ENCODE assay signal across 24 cellular contexts in the genomic region with DNA sequence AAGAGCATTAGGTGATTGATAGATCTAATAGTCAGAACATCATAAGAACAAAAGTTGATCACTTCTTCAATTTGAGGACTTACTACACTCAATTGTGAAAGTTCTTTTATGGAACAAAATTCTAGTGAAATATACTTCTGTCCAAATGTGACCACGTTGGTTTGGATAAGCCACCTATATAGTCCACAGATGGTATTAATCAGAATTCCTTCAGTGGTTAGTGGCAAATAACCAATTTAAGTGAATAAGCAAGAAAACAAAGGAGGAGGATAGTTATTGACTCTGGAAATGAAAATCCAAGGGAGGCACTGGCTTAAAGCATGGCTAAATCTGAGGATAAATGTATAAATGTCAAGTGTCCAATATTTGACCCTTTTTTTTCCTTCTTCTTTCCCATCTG.
"Had no signal": no experiment of that assay in that cellular context is flagged by ENCODE, and none has a peak within 500 bp of the region (broad histone marks: within the 10 kb centered on the region; RNA-seq: fewer than 3 reads in every experiment).

No MANE protein-coding gene starts in this region.

- ATAC-seq: activated CD4-positive, CD25-positive, alpha-beta regulatory T cell treated with anti-CD3 and anti-CD28 coated beads, Interleukin-2, amount 50 U/mL, for 24 hours; activated naive CD8-positive, alpha-beta T cell treated with anti-CD3 and anti-CD28 coated beads, Interleukin-2, amount 50 U/mL, for 24 hours; left lung; naive thymus-derived CD4-positive, alpha-beta T cell; stimulated activated naive B cell treated with anti-CD40 and anti-IgM and Interleukin-4, amounts not matched to agents 10 μg/mL and 1 μg/mL and 100 μg/mL, for 72 hours had no signal

- DNase-seq: activated CD4-positive, alpha-beta memory T cell treated with anti-CD3 and anti-CD28 coated beads, Interleukin-2, amount 10 ng/mL, durations not matched to agents 7 days and 5 days; activated CD4-positive, alpha-beta T cell treated with anti-CD3 and anti-CD28 coated beads, Interleukin-2, amount 10 ng/mL, durations not matched to agents 24 days and 14 days; activated gamma-delta T cell; activated naive CD4-positive, alpha-beta T cell treated with anti-CD3 and anti-CD28 coated beads, Interleukin-2, amount 50 U/mL, for 16 hours; activated naive CD8-positive, alpha-beta T cell treated with anti-CD3 and anti-CD28 coated beads, Interleukin-2, amount 50 U/mL, for 24 hours; anterior cingulate cortex; colonic mucosa; dorsolateral prefrontal cortex; esophagus squamous epithelium; foreskin melanocyte; glutamatergic neuron; kidney glomerular epithelial cell; left lung; naive thymus-derived CD4-positive, alpha-beta T cell; sigmoid colon; stimulated activated CD4-positive, alpha-beta T cell treated with anti-CD3 and anti-CD28 coated beads, Interleukin-15, amount 100 ng/mL, for 24 hours; stimulated activated naive B cell treated with anti-CD40 and anti-IgM and Interleukin-4, amounts not matched to agents 10 μg/mL and 1 μg/mL and 100 μg/mL, for 72 hours; transverse colon; uterus had no signal

- H2AFZ ChIP-seq: hepatocyte had no signal

- H3K4me3 Mint-ChIP-seq: activated CD4-positive, alpha-beta memory T cell treated with anti-CD3 and anti-CD28 coated beads, Interleukin-2, amount 10 ng/mL, durations not matched to agents 7 days and 5 days; activated CD4-positive, alpha-beta T cell treated with anti-CD3 and anti-CD28 coated beads, Interleukin-2, amount 10 ng/mL, durations not matched to agents 24 days and 14 days; activated naive CD8-positive, alpha-beta T cell treated with anti-CD3 and anti-CD28 coated beads, Interleukin-2, amount 50 U/mL, for 24 hours; activated T-helper 1 cell treated with anti-CD3 and anti-CD28 coated beads, Interleukin-12 subunit alpha, Interleukin-12 subunit beta, Interleukin-2, Interleukin-4 antibody, amounts not matched to agents 30 ng/mL and 10 ng/mL and 1 ng/mL, durations not matched to agents 14 hours and 24 hours and 36 hours; naive thymus-derived CD4-positive, alpha-beta T cell; stimulated activated naive B cell treated with anti-CD40 and anti-IgM and Interleukin-4, amounts not matched to agents 10 μg/mL and 1 μg/mL and 100 μg/mL, for 72 hours had no signal

- H3K4me1 Mint-ChIP-seq: activated CD4-positive, alpha-beta memory T cell treated with anti-CD3 and anti-CD28 coated beads, Interleukin-2, amount 10 ng/mL, durations not matched to agents 7 days and 5 days; activated CD4-positive, alpha-beta T cell treated with anti-CD3 and anti-CD28 coated beads, Interleukin-2, amount 10 ng/mL, durations not matched to agents 24 days and 14 days; activated naive CD8-positive, alpha-beta T cell treated with anti-CD3 and anti-CD28 coated beads, Interleukin-2, amount 50 U/mL, for 24 hours; naive thymus-derived CD4-positive, alpha-beta T cell had no signal

- H3K9me3 Mint-ChIP-seq: activated CD4-positive, alpha-beta memory T cell treated with anti-CD3 and anti-CD28 coated beads, Interleukin-2, amount 10 ng/mL, durations not matched to agents 7 days and 5 days; activated CD4-positive, alpha-beta T cell treated with anti-CD3 and anti-CD28 coated beads, Interleukin-2, amount 10 ng/mL, durations not matched to agents 24 days and 14 days; activated naive CD8-positive, alpha-beta T cell treated with anti-CD3 and anti-CD28 coated beads, Interleukin-2, amount 50 U/mL, for 24 hours; activated T-helper 1 cell treated with anti-CD3 and anti-CD28 coated beads, Interleukin-12 subunit alpha, Interleukin-12 subunit beta, Interleukin-2, Interleukin-4 antibody, amounts not matched to agents 30 ng/mL and 10 ng/mL and 1 ng/mL, durations not matched to agents 14 hours and 24 hours and 36 hours had no signal

- H3K27ac Mint-ChIP-seq: activated CD4-positive, alpha-beta memory T cell treated with anti-CD3 and anti-CD28 coated beads, Interleukin-2, amount 10 ng/mL, durations not matched to agents 7 days and 5 days; activated CD4-positive, alpha-beta T cell treated with anti-CD3 and anti-CD28 coated beads, Interleukin-2, amount 10 ng/mL, durations not matched to agents 24 days and 14 days; activated naive CD8-positive, alpha-beta T cell treated with anti-CD3 and anti-CD28 coated beads, Interleukin-2, amount 50 U/mL, for 24 hours; activated T-helper 1 cell treated with anti-CD3 and anti-CD28 coated beads, Interleukin-12 subunit alpha, Interleukin-12 subunit beta, Interleukin-2, Interleukin-4 antibody, amounts not matched to agents 30 ng/mL and 10 ng/mL and 1 ng/mL, durations not matched to agents 14 hours and 24 hours and 36 hours; naive thymus-derived CD4-positive, alpha-beta T cell; stimulated activated naive B cell treated with anti-CD40 and anti-IgM and Interleukin-4, amounts not matched to agents 10 μg/mL and 1 μg/mL and 100 μg/mL, for 72 hours had no signal

- H3K27me3 ChIP-seq: colonic mucosa, dorsolateral prefrontal cortex, esophagus squamous epithelium, hepatocyte, left lung, sigmoid colon, transverse colon, uterus had no signal

- H3K27ac ChIP-seq: colonic mucosa, esophagus squamous epithelium, hepatocyte, left lung, sigmoid colon, transverse colon, uterus had no signal

- H3K27me3 Mint-ChIP-seq: activated CD4-positive, alpha-beta memory T cell treated with anti-CD3 and anti-CD28 coated beads, Interleukin-2, amount 10 ng/mL, durations not matched to agents 7 days and 5 days; activated CD4-positive, alpha-beta T cell treated with anti-CD3 and anti-CD28 coated beads, Interleukin-2, amount 10 ng/mL, durations not matched to agents 24 days and 14 days; activated naive CD8-positive, alpha-beta T cell treated with anti-CD3 and anti-CD28 coated beads, Interleukin-2, amount 50 U/mL, for 24 hours; stimulated activated naive B cell treated with anti-CD40 and anti-IgM and Interleukin-4, amounts not matched to agents 10 μg/mL and 1 μg/mL and 100 μg/mL, for 72 hours had no signal

- H3K36me3 ChIP-seq: colonic mucosa, esophagus squamous epithelium, left lung, sigmoid colon, transverse colon, uterus had no signal

- H3K36me3 Mint-ChIP-seq: naive thymus-derived CD4-positive, alpha-beta T cell; stimulated activated naive B cell treated with anti-CD40 and anti-IgM and Interleukin-4, amounts not matched to agents 10 μg/mL and 1 μg/mL and 100 μg/mL, for 72 hours had no signal

- H3K4me1 ChIP-seq: colonic mucosa, left lung, uterus had no signal

- H3K79me2 ChIP-seq: hepatocyte had no signal

- H3K9me3 ChIP-seq: colonic mucosa, esophagus squamous epithelium, left lung, sigmoid colon, transverse colon, uterus had no signal

- H3K4me3 ChIP-seq: colonic mucosa, dorsolateral prefrontal cortex, esophagus squamous epithelium, hepatocyte, left lung, lung, sigmoid colon, smooth muscle cell, transverse colon, uterus had no signal

- H3K4me2 ChIP-seq: hepatocyte, smooth muscle cell had no signal
